In genomic region chr2:120431386-120432292, GRCh38 we compare ENCODE assay signal across 19 cellular contexts.
"Had no signal": no experiment of that assay in that cellular context is flagged by ENCODE, and none has a peak within 500 bp of the region (broad histone marks: within the 10 kb centered on the region; RNA-seq: fewer than 3 reads in every experiment).

No MANE protein-coding gene starts in this region.

- H3K36me3 Mint-ChIP-seq: activated naive CD4-positive, alpha-beta T cell treated with anti-CD3 and anti-CD28 coated beads, Interleukin-2, amount 50 U/mL, for 72 hours; naive thymus-derived CD8-positive, alpha-beta T cell had no signal

- H3K4me1 Mint-ChIP-seq: activated CD4-positive, alpha-beta T cell treated with anti-CD3 and anti-CD28 coated beads, Interleukin-2, amount 10 ng/mL, durations not matched to agents 24 days and 14 days; central memory CD8-positive, alpha-beta T cell; naive thymus-derived CD8-positive, alpha-beta T cell had no signal

- H3K27ac Mint-ChIP-seq: activated CD4-positive, alpha-beta T cell treated with anti-CD3 and anti-CD28 coated beads, Interleukin-2, amount 10 ng/mL, durations not matched to agents 24 days and 14 days; activated CD8-positive, alpha-beta T cell treated with anti-CD3 and anti-CD28 coated beads for 36 hours; activated naive CD4-positive, alpha-beta T cell treated with anti-CD3 and anti-CD28 coated beads, Interleukin-2, amount 50 U/mL, for 72 hours; activated T-cell treated with anti-CD3 and anti-CD28 coated beads, Interleukin-2, amount 50 U/mL, for 72 hours; naive thymus-derived CD8-positive, alpha-beta T cell; T-helper 1 cell treated with Interleukin-12 subunit alpha and Interleukin-12 subunit beta and Interleukin-4 antibody, amounts not matched to agents 30 μg/mL and 1 μg/mL, for 36 hours had no signal

- H3K9me3 Mint-ChIP-seq: activated CD4-positive, alpha-beta T cell treated with anti-CD3 and anti-CD28 coated beads, Interleukin-2, amount 10 ng/mL, durations not matched to agents 24 days and 14 days; activated CD8-positive, alpha-beta T cell treated with anti-CD3 and anti-CD28 coated beads for 36 hours; activated naive CD4-positive, alpha-beta T cell treated with anti-CD3 and anti-CD28 coated beads, Interleukin-2, amount 50 U/mL, for 72 hours; activated T-cell treated with anti-CD3 and anti-CD28 coated beads, Interleukin-2, amount 50 U/mL, for 72 hours; central memory CD8-positive, alpha-beta T cell; effector memory CD8-positive, alpha-beta T cell; naive thymus-derived CD8-positive, alpha-beta T cell; neural crest cell; T-helper 1 cell treated with Interleukin-12 subunit alpha and Interleukin-12 subunit beta and Interleukin-4 antibody, amounts not matched to agents 30 μg/mL and 1 μg/mL, for 36 hours had no signal

- ATAC-seq: activated CD4-positive, CD25-positive, alpha-beta regulatory T cell treated with anti-CD3 and anti-CD28 coated beads, Interleukin-2, amount 50 U/mL, for 24 hours; activated CD8-positive, alpha-beta T cell treated with anti-CD3 and anti-CD28 coated beads for 36 hours; activated naive CD4-positive, alpha-beta T cell treated with anti-CD3 and anti-CD28 coated beads, Interleukin-2, amount 50 U/mL, for 72 hours; activated T-cell treated with anti-CD3 and anti-CD28 coated beads, Interleukin-2, amount 50 U/mL, for 72 hours; effector memory CD8-positive, alpha-beta T cell; gastroesophageal sphincter; left colon; naive thymus-derived CD8-positive, alpha-beta T cell had no signal

- DNase-seq: activated CD4-positive, alpha-beta T cell treated with anti-CD3 and anti-CD28 coated beads, Interleukin-2, amount 10 ng/mL, durations not matched to agents 24 days and 14 days; activated CD8-positive, alpha-beta T cell treated with anti-CD3 and anti-CD28 coated beads for 36 hours; activated naive CD4-positive, alpha-beta T cell; activated T-cell treated with anti-CD3 and anti-CD28 coated beads for 4 hours; activated T-cell treated with anti-CD3 and anti-CD28 coated beads, Interleukin-2, amount 50 U/mL, for 72 hours; effector memory CD8-positive, alpha-beta T cell; hippocampal formation; kidney; left colon; naive thymus-derived CD8-positive, alpha-beta T cell; nucleus accumbens; stimulated activated naive CD4-positive, alpha-beta T cell treated with Interleukin-2 at 50 U/mL for 16 hours; T-helper 9 cell had no signal

- H3K4me3 Mint-ChIP-seq: activated CD4-positive, alpha-beta T cell treated with anti-CD3 and anti-CD28 coated beads, Interleukin-2, amount 10 ng/mL, durations not matched to agents 24 days and 14 days; activated CD8-positive, alpha-beta T cell treated with anti-CD3 and anti-CD28 coated beads for 36 hours; activated T-cell treated with anti-CD3 and anti-CD28 coated beads, Interleukin-2, amount 50 U/mL, for 72 hours; central memory CD8-positive, alpha-beta T cell; effector memory CD8-positive, alpha-beta T cell; naive thymus-derived CD8-positive, alpha-beta T cell; neural crest cell; T-helper 1 cell treated with Interleukin-12 subunit alpha and Interleukin-12 subunit beta and Interleukin-4 antibody, amounts not matched to agents 30 μg/mL and 1 μg/mL, for 36 hours had no signal
